In genomic region chr16:52469775-52470174, GRCh38 we compare ENCODE assay signal across 15 cellular contexts.
A peak's percentile ranks its signal among the peaks of the same experiment; 100 is the strongest.
DNase-seq lines count a peak whose midpoint lies in the region; ATAC-seq, FAIRE-seq and TF ChIP-seq lines count a peak whose summit lies in the region.
"Had no signal": no experiment of that assay in that cellular context is flagged by ENCODE, and none has a peak within 500 bp of the region (broad histone marks: within the 10 kb centered on the region; RNA-seq: fewer than 3 reads in every experiment).

No MANE protein-coding gene starts in this region.

- no peak overlapping the region for H4K91ac ChIP-seq in H1 (replicated peaks; ENCODE audit: insufficient read length, low read length)

- no peak overlapping the region for H4K5ac ChIP-seq in H1 (ENCODE audit: insufficient read length, low read depth, low read length)

- H3K79me2 ChIP-seq in H1 (ENCODE audit: control insufficient read depth in 1 of 2, insufficient read depth in 2 of 2, low read length in 2 of 2): peaks cover 0 to 50% of the 10 kb centered on the region in 2 experiments; a peak in 3 of 4 replicates

- H2BK5ac ChIP-seq in H1 (ENCODE audit: low read depth, low read length): no peak overlapping the region

- H2AK5ac ChIP-seq in H1 (ENCODE audit: low read depth, low read length): no peak overlapping the region

- H3K36me3 ChIP-seq in H1 (ENCODE audit: control insufficient read depth in 2 of 4, insufficient read depth in 4 of 4, low read length in 3 of 4): peaks cover 0 to 18% (median 0%) of the 10 kb centered on the region in 4 experiments; a peak in 2 of 8 replicates
- H3K36me3 ChIP-seq: ascending aorta had no signal

- TF ChIP-seq EP300 in H1 (IDR thresholded peaks at IDR 0.05; ENCODE audit: borderline replicate concordance in 1 of 2, low read depth in 2 of 2, low read length in 2 of 2): no peak

- no peak overlapping the region for H2BK20ac ChIP-seq in H1 (ENCODE audit: low read length)

- H3K27me3 ChIP-seq in H1 (replicated peaks in 1 of 4; ENCODE audit: control insufficient read depth in 3 of 4, extremely low read depth in 1 of 4, insufficient read depth in 3 of 4, low read length in 3 of 4): no peaks in the 10 kb centered on the region
- H3K27me3 ChIP-seq: ascending aorta had no signal

- no peak overlapping the region for H2AFZ ChIP-seq in H1 (ENCODE audit: low read length)

- POLR2A ChIA-PET in H1 (lab: Charles Lee; ENCODE audit: partially characterized antibody): interaction anchor here (0.6 to 1.5 kb wide), 3 partner anchors 14 to 78 kb away, joined by 3 to 5 read pairs (median 3); no protein-coding TSS in a partner anchor

- 60% methylated on average over 3 of the region's 3 CpGs; no CpG with 5 or more reads in 1 of the 2 experiments for WGBS in H1 (ENCODE audit: extremely low coverage in 1 of 2, insufficient coverage in 1 of 2, insufficient read length in 1 of 2, insufficient replicate concordance in 2 of 2, low coverage in 1 of 2, low lambda C conversion rate in 2 of 2, missing lambda C conversion rate in 1 of 2), 2 experiments

- no peaks in the 10 kb centered on the region for H3K9me3 ChIP-seq in H1 (ENCODE audit: insufficient read depth in 2 of 2, low read depth in 1 of 2, low read length in 1 of 2)
- H3K9me3 ChIP-seq: ascending aorta had no signal

- no peaks in the 10 kb centered on the region for H4K20me1 ChIP-seq in H1 (replicated peaks in 1 of 2; ENCODE audit: control insufficient read depth in 1 of 2, insufficient read depth in 2 of 2, low read length in 2 of 2)

- peaks cover 2 to 17% (median 4%) of the 10 kb centered on the region in 4 experiments; a peak in 4 of 7 replicates for H3K4me1 ChIP-seq in H1 (replicated peaks in 1 of 4; ENCODE audit: control insufficient read depth in 3 of 4, insufficient read depth in 4 of 4, low read length in 3 of 4)
- H3K4me1 ChIP-seq: ascending aorta had no signal

- CTCF ChIA-PET in H1 (lab: Charles Lee; ENCODE audit: partially characterized antibody): interaction anchor here (1.1 to 1.4 kb wide), 6 partner anchors 9 to 445 kb away, joined by 3 to 5 read pairs (median 4); no protein-coding TSS in a partner anchor

- no peak overlapping the region for H4K8ac ChIP-seq in H1 (ENCODE audit: extremely low read depth, insufficient read depth, low read length)

- no peaks in the 10 kb centered on the region; the same call in 1 of the 2 replicates for H3K79me1 ChIP-seq in H1 (ENCODE audit: low read depth, low read length)

- DNase-seq in NCI-H1417 (lab: John Stamatoyannopoulos, UW) (peak; percentile 30 to 66 (median 52)), NCI-H1417 treated with DMSO at 0.1 percent for 48 hours (lab: John Stamatoyannopoulos, UW) (no peak), NCI-H510A (lab: John Stamatoyannopoulos, UW) (peak; percentile 35), H1 (ENCODE audit: low read depth in 1 of 2, low spot score in 2 of 2) (no peak), renal cortical epithelial cell (ENCODE audit: low read depth) (peak; percentile 70), nucleus accumbens (lab: John Stamatoyannopoulos, UW) (no peak)
- DNase-seq: activated CD8-positive, alpha-beta T cell treated with anti-CD3 and anti-CD28 coated beads for 36 hours; MV-4-11; NK-92 treated with Interleukin-12 subunit alpha and Interleukin-12 subunit beta, amount 100 ng/mL, for 24 hours; SIG-M5 had no signal

- no peak for TF ChIP-seq RAD21 in H1 (IDR thresholded peaks at IDR 0.05 in 1 of 2, conservative IDR thresholded peaks at IDR 0.05 in 1 of 2; ENCODE audit: low read depth in 2 of 2, low read length in 2 of 2)

- ATAC-seq in GM19328 (IDR thresholded peaks at IDR 0.05; ENCODE audit: unreplicated experiment) (no peak), HG02623 (IDR thresholded peaks at IDR 0.05; ENCODE audit: unreplicated experiment) (no peak)
- ATAC-seq: activated CD8-positive, alpha-beta T cell treated with anti-CD3 and anti-CD28 coated beads for 36 hours had no signal

- H3K23me2 ChIP-seq in H1 (ENCODE audit: low read depth, low read length): no peaks in the 10 kb centered on the region

- H3K56ac ChIP-seq in H1 (replicated peaks; ENCODE audit: insufficient read length, low read depth, low read length): no peak overlapping the region

- no peak for FAIRE-seq in H1 (lab: Jason Lieb, UNC)
- FAIRE-seq: A204.1, TTC549 had no signal

- H2BK120ac ChIP-seq in H1 (replicated peaks; ENCODE audit: low read depth, low read length): no peak overlapping the region

- H3K4ac ChIP-seq in H1 (replicated peaks; ENCODE audit: insufficient read length, low read depth, low read length): no peak overlapping the region

- peak overlapping the region in 1 of 2 experiments; percentile 5; a peak in 3 of 4 replicates for H3K4me2 ChIP-seq in H1 (ENCODE audit: insufficient read depth in 1 of 2, low read depth in 2 of 2, low read length in 2 of 2)

- no peak overlapping the region for H2BK15ac ChIP-seq in H1 (ENCODE audit: low read length)

- no peak overlapping the region for H3K18ac ChIP-seq in H1 (ENCODE audit: extremely low read depth, low read length)

- H3K27ac ChIP-seq in H1 (ENCODE audit: low read depth, low read length): no peak overlapping the region
- H3K27ac ChIP-seq: ascending aorta had no signal

- H3K14ac ChIP-seq in H1 (ENCODE audit: insufficient read length): no peak overlapping the region

- no peak for TF ChIP-seq POLR2A in H1 (IDR thresholded peaks at IDR 0.05; ENCODE audit: control extremely low read depth in 1 of 2, low read depth in 2 of 2, low read length in 2 of 2)

- TF ChIP-seq CTCF in H1 (IDR thresholded peaks at IDR 0.05; ENCODE audit: control extremely low read depth in 1 of 3, insufficient read depth in 1 of 3, low read depth in 1 of 3, low read length in 3 of 3): no peak

- H3K23ac ChIP-seq in H1 (ENCODE audit: insufficient read length): no peak overlapping the region

- H3K4me3 ChIP-seq in H1 (ENCODE audit: extremely low read depth in 1 of 4, insufficient read depth in 2 of 4, low read depth in 3 of 4, low read length in 4 of 4): no peak overlapping the region
- H3K4me3 ChIP-seq: ascending aorta had no signal

- no peak overlapping the region for H2BK12ac ChIP-seq in H1 (ENCODE audit: low read depth, low read length)

- no peak overlapping the region for H3K9ac ChIP-seq in H1 (replicated peaks in 1 of 4; ENCODE audit: extremely low read depth in 1 of 4, low read depth in 3 of 4, low read length in 3 of 4)

TF ChIP-seq in H1, 55 proteins besides CTCF, POLR2A, EP300 and RAD21:
- TF ChIP-seq JUND (IDR thresholded peaks at IDR 0.05; ENCODE audit: low read length): peak; percentile 76
- no peak for TF ChIP-seq ZNF274 (IDR thresholded peaks at IDR 0.05; ENCODE audit: borderline replicate concordance, extremely low read depth, low read length)

Comparison
In these comparisons a context has a peak if more than half of its experiments do, and no peak if none do; other contexts are left out.
1. DNase-seq: peak in NCI-H1417 (3 of 3), NCI-H510A (single experiment) and renal cortical epithelial cell (single experiment); none in NCI-H1417 treated with DMSO at 0.1 percent for 48 hours (single experiment), H1 (0 of 2) and nucleus accumbens (0 of 56).